ENCODE assay signal across 1 cellular context in the genomic region with DNA sequence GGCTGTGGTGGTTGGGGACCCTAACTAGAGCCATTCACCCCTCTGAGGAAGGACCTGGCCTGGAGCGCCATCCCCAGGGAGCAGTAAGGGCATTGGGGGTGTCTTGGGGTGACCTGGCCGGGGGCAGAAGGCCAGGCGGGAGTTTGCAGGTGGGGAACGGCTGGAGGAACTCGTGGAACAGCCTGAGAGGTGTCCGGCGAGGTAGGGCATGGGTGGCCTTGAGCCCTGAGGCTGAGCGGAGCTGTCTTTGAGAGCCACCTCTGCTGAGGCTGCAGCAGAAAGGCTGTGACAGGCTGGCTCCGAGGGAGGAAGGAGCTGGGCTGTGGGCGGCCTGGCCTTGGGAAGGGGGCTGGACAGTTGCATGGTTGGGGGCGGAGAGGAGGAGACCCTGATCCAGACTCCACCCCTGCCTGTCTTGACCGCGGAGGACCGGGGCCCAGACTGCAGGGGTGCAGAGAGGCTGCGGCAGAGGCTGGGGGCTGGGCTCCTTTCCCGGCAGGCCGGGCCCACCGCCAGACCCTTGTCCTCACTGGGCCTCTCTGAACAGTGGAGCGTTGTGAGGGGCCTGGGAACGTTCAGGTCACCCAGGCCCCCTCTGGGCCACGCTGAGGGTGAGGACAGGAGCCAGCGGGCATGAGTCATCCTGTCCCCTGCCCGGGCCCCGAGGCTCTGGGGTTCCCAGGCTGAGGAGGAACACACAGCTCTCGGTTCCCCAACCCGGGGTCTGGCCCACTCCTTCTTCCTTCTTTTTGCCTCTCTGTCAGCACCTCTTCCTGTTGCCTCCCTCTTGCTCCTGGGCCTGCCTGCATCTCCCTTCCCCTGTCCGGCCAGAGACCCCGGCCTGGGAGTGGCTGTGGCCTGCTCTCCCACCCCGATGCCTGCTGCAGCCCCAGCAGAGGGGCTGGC.
TF ChIP-seq lines count a peak whose summit lies in the region.

No MANE protein-coding gene starts in this region.

TF ChIP-seq in HepG2, 621 proteins besides CTCF, POLR2A, EP300 and RAD21 (continued from another document and continues in another):
- TF ChIP-seq, protein P1, sequence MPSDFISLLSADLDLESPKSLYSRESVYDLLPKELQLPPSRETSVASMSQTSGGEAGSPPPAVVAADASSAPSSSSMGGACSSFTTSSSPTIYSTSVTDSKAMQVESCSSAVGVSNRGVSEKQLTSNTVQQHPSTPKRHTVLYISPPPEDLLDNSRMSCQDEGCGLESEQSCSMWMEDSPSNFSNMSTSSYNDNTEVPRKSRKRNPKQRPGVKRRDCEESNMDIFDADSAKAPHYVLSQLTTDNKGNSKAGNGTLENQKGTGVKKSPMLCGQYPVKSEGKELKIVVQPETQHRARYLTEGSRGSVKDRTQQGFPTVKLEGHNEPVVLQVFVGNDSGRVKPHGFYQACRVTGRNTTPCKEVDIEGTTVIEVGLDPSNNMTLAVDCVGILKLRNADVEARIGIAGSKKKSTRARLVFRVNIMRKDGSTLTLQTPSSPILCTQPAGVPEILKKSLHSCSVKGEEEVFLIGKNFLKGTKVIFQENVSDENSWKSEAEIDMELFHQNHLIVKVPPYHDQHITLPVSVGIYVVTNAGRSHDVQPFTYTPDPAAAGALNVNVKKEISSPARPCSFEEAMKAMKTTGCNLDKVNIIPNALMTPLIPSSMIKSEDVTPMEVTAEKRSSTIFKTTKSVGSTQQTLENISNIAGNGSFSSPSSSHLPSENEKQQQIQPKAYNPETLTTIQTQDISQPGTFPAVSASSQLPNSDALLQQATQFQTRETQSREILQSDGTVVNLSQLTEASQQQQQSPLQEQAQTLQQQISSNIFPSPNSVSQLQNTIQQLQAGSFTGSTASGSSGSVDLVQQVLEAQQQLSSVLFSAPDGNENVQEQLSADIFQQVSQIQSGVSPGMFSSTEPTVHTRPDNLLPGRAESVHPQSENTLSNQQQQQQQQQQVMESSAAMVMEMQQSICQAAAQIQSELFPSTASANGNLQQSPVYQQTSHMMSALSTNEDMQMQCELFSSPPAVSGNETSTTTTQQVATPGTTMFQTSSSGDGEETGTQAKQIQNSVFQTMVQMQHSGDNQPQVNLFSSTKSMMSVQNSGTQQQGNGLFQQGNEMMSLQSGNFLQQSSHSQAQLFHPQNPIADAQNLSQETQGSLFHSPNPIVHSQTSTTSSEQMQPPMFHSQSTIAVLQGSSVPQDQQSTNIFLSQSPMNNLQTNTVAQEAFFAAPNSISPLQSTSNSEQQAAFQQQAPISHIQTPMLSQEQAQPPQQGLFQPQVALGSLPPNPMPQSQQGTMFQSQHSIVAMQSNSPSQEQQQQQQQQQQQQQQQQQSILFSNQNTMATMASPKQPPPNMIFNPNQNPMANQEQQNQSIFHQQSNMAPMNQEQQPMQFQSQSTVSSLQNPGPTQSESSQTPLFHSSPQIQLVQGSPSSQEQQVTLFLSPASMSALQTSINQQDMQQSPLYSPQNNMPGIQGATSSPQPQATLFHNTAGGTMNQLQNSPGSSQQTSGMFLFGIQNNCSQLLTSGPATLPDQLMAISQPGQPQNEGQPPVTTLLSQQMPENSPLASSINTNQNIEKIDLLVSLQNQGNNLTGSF (CRISPR knock-in tag; IDR thresholded peaks at IDR 0.05), result no peak
- TF ChIP-seq THYN1 (CRISPR knock-in tag; IDR thresholded peaks at IDR 0.05; ENCODE audit: borderline replicate concordance, low read depth) (no peak; the same call in 1 of the 2 replicates), NFYC (CRISPR knock-in tag; IDR thresholded peaks at IDR 0.05) (0 out of 2 replicates have a peak, but pooled peaks have one; percentile 21), ZNF574 (CRISPR knock-in tag; IDR thresholded peaks at IDR 0.05) (peak; percentile 44; the same call in 1 of the 2 replicates), TEAD3 (CRISPR knock-in tag; optimal IDR thresholded peaks at IDR 0.05; ENCODE audit: borderline replicate concordance) (peak; percentile 41), FOXK2 (IDR thresholded peaks at IDR 0.05) (no peak), SMYD3 (CRISPR knock-in tag; IDR thresholded peaks at IDR 0.05) (no peak), MYNN (CRISPR knock-in tag; IDR thresholded peaks at IDR 0.05; ENCODE audit: low read depth) (no peak), HNRNPL (IDR thresholded peaks at IDR 0.05; ENCODE audit: low read depth, low read length) (peak; percentile 93; the same call in 1 of the 2 replicates), NKX3-1 (CRISPR knock-in tag; IDR thresholded peaks at IDR 0.05) (no peak), HOXA5 (CRISPR knock-in tag; IDR thresholded peaks at IDR 0.05) (peak; percentile 36; the same call in 1 of the 2 replicates), ZSCAN9 (CRISPR knock-in tag; IDR thresholded peaks at IDR 0.05; ENCODE audit: borderline replicate concordance) (peak; percentile 63; the same call in 1 of the 2 replicates), ZSCAN22 (CRISPR knock-in tag; IDR thresholded peaks at IDR 0.05) (no peak), ZNF816 (CRISPR knock-in tag; IDR thresholded peaks at IDR 0.05; ENCODE audit: borderline replicate concordance) (0 out of 2 replicates have a peak, but pooled peaks have one; percentile 11), ZNF781 (CRISPR knock-in tag; IDR thresholded peaks at IDR 0.05; ENCODE audit: borderline replicate concordance, not compliant biosample characterization) (peak; percentile 66), ISL2 (CRISPR knock-in tag; IDR thresholded peaks at IDR 0.05) (peak; percentile 73; the same call in 1 of the 2 replicates), ZNF264 (CRISPR knock-in tag; IDR thresholded peaks at IDR 0.05) (0 out of 2 replicates have a peak, but pooled peaks have one; percentile 16), TEAD2 (CRISPR knock-in tag; IDR thresholded peaks at IDR 0.05) (no peak), ZNF143 (CRISPR knock-in tag; IDR thresholded peaks at IDR 0.05) (peak; percentile 16; the same call in 1 of the 2 replicates), NR2C2 (CRISPR knock-in tag; IDR thresholded peaks at IDR 0.05; ENCODE audit: borderline replicate concordance) (peak; percentile 45; the same call in 1 of the 2 replicates), ZNF770 (CRISPR knock-in tag; IDR thresholded peaks at IDR 0.05) (no peak; the same call in 1 of the 2 replicates), KLF13 (CRISPR knock-in tag; IDR thresholded peaks at IDR 0.05) (peak; percentile 90; the same call in 1 of the 2 replicates), ATF7 (IDR thresholded peaks at IDR 0.05) (no peak), ATF7 (CRISPR knock-in tag; IDR thresholded peaks at IDR 0.05) (no peak), ZNF343 (CRISPR knock-in tag; IDR thresholded peaks at IDR 0.05) (no peak), THRA (CRISPR knock-in tag; IDR thresholded peaks at IDR 0.05; ENCODE audit: borderline replicate concordance) (peak; percentile 98), ZNF619 (CRISPR knock-in tag; IDR thresholded peaks at IDR 0.05) (peak; percentile 86), ZNF615 (CRISPR knock-in tag; IDR thresholded peaks at IDR 0.05; ENCODE audit: borderline replicate concordance) (no peak), ELF4 (CRISPR knock-in tag; IDR thresholded peaks at IDR 0.05; ENCODE audit: borderline replicate concordance) (no peak), BHLHE40 (IDR thresholded peaks at IDR 0.05; ENCODE audit: low read length) (no peak; the same call in 1 of the 2 replicates), CENPX (CRISPR knock-in tag; IDR thresholded peaks at IDR 0.05) (no peak), ZGPAT (CRISPR knock-in tag; IDR thresholded peaks at IDR 0.05) (peak; percentile 93), SP4 (CRISPR knock-in tag; IDR thresholded peaks at IDR 0.05) (peak; percentile 84), FOXP4 (CRISPR knock-in tag; IDR thresholded peaks at IDR 0.05) (peak; percentile 58), ZNF543 (CRISPR knock-in tag; IDR thresholded peaks at IDR 0.05) (peak; percentile 78), ZBTB26 (CRISPR knock-in tag; IDR thresholded peaks at IDR 0.05; ENCODE audit: borderline replicate concordance) (no peak; the same call in 1 of the 2 replicates), ZNF878 (CRISPR knock-in tag; IDR thresholded peaks at IDR 0.05) (no peak)
- TF ChIP-seq, protein P2, sequence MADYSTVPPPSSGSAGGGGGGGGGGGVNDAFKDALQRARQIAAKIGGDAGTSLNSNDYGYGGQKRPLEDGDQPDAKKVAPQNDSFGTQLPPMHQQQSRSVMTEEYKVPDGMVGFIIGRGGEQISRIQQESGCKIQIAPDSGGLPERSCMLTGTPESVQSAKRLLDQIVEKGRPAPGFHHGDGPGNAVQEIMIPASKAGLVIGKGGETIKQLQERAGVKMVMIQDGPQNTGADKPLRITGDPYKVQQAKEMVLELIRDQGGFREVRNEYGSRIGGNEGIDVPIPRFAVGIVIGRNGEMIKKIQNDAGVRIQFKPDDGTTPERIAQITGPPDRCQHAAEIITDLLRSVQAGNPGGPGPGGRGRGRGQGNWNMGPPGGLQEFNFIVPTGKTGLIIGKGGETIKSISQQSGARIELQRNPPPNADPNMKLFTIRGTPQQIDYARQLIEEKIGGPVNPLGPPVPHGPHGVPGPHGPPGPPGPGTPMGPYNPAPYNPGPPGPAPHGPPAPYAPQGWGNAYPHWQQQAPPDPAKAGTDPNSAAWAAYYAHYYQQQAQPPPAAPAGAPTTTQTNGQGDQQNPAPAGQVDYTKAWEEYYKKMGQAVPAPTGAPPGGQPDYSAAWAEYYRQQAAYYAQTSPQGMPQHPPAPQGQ (CRISPR knock-in tag; IDR thresholded peaks at IDR 0.05; ENCODE audit: borderline replicate concordance), result no peak
